17 cellular contexts compared by ENCODE assay signal in the genomic region with DNA sequence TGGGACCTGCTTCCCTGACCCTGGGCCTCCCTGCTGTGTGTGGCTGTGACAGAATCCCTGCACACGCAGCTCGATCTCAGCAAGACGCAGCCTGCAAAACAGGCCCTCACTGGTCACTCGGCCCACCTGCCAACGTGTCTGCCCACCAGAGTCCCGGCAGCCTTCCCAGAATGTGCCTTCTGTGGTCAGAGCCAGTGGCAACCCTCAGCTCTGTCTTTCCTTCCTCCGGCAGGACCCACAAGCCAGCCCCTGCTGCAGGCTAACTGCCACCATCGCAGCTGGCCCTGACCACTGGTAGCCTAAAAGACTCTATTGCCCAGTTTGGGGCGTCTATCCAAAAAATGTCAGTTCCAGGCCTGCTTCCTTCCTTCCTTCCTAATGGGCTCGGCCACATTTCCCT.
"Had no signal": no experiment of that assay in that cellular context is flagged by ENCODE, and none has a peak within 500 bp of the region (broad histone marks: within the 10 kb centered on the region; RNA-seq: fewer than 3 reads in every experiment).

No MANE protein-coding gene starts in this region.

- H3K4me1 Mint-ChIP-seq: activated CD8-positive, alpha-beta memory T cell treated with anti-CD3 and anti-CD28 coated beads, Interleukin-2, amount 10 ng/mL, durations not matched to agents 7 days and 5 days had no signal

- H3K4me3 Mint-ChIP-seq: activated CD4-positive, alpha-beta memory T cell treated with anti-CD3 and anti-CD28 coated beads for 36 hours; activated CD4-positive, alpha-beta T cell treated with anti-CD3 and anti-CD28 coated beads for 36 hours; activated CD8-positive, alpha-beta memory T cell treated with anti-CD3 and anti-CD28 coated beads, Interleukin-2, amount 10 ng/mL, durations not matched to agents 7 days and 5 days; activated naive CD4-positive, alpha-beta T cell treated with anti-CD3 and anti-CD28 coated beads, Interleukin-2, amount 10 ng/mL, durations not matched to agents 7 days and 5 days; naive thymus-derived CD8-positive, alpha-beta T cell had no signal

- H3K27me3 ChIP-seq: esophagus muscularis mucosa, hepatocyte had no signal

- DNase-seq: activated CD4-positive, alpha-beta memory T cell treated with anti-CD3 and anti-CD28 coated beads for 36 hours; activated CD4-positive, alpha-beta T cell treated with anti-CD3 and anti-CD28 coated beads for 36 hours; activated CD8-positive, alpha-beta memory T cell treated with anti-CD3 and anti-CD28 coated beads, Interleukin-2, amount 10 ng/mL, durations not matched to agents 7 days and 5 days; activated naive CD4-positive, alpha-beta T cell treated with anti-CD3 and anti-CD28 coated beads, Interleukin-2, amount 10 ng/mL, durations not matched to agents 7 days and 5 days; activated T-cell treated with anti-CD3 and anti-CD28 coated beads, Interleukin-2, amount 50 U/mL, for 1 hour; cortex of kidney; effector CD4-positive, alpha-beta T cell; mucosa of descending colon; naive thymus-derived CD8-positive, alpha-beta T cell; right cardiac atrium; WERI-Rb-1 had no signal

- H3K27ac Mint-ChIP-seq: activated CD4-positive, alpha-beta memory T cell treated with anti-CD3 and anti-CD28 coated beads for 36 hours; activated CD4-positive, alpha-beta T cell treated with anti-CD3 and anti-CD28 coated beads for 36 hours; activated CD8-positive, alpha-beta memory T cell treated with anti-CD3 and anti-CD28 coated beads, Interleukin-2, amount 10 ng/mL, durations not matched to agents 7 days and 5 days; activated naive CD4-positive, alpha-beta T cell treated with anti-CD3 and anti-CD28 coated beads, Interleukin-2, amount 10 ng/mL, durations not matched to agents 7 days and 5 days; activated T-helper 2 cell treated with anti-CD3 and anti-CD28 coated beads, Interferon-gamma antibody, Interleukin-2, Interleukin-4, amounts not matched to agents 10 μg/mL and 5 μg/mL and 100 μg/mL, durations not matched to agents 14 hours and 24 hours and 36 hours; progenitor cell of endocrine pancreas had no signal

- H3K27me3 Mint-ChIP-seq: activated CD4-positive, alpha-beta memory T cell treated with anti-CD3 and anti-CD28 coated beads for 36 hours; activated CD4-positive, alpha-beta T cell treated with anti-CD3 and anti-CD28 coated beads for 36 hours; activated CD8-positive, alpha-beta memory T cell treated with anti-CD3 and anti-CD28 coated beads, Interleukin-2, amount 10 ng/mL, durations not matched to agents 7 days and 5 days; naive thymus-derived CD8-positive, alpha-beta T cell; progenitor cell of endocrine pancreas had no signal

- H3K79me2 ChIP-seq: hepatocyte had no signal

- H3K36me3 Mint-ChIP-seq: activated CD4-positive, alpha-beta memory T cell treated with anti-CD3 and anti-CD28 coated beads for 36 hours; activated CD8-positive, alpha-beta memory T cell treated with anti-CD3 and anti-CD28 coated beads, Interleukin-2, amount 10 ng/mL, durations not matched to agents 7 days and 5 days; activated naive CD4-positive, alpha-beta T cell treated with anti-CD3 and anti-CD28 coated beads, Interleukin-2, amount 10 ng/mL, durations not matched to agents 7 days and 5 days; naive thymus-derived CD8-positive, alpha-beta T cell had no signal

- H3K36me3 ChIP-seq: esophagus muscularis mucosa, thoracic aorta, WERI-Rb-1 had no signal

- H3K9me3 Mint-ChIP-seq: activated CD4-positive, alpha-beta memory T cell treated with anti-CD3 and anti-CD28 coated beads for 36 hours; activated naive CD4-positive, alpha-beta T cell treated with anti-CD3 and anti-CD28 coated beads, Interleukin-2, amount 10 ng/mL, durations not matched to agents 7 days and 5 days; activated T-helper 2 cell treated with anti-CD3 and anti-CD28 coated beads, Interferon-gamma antibody, Interleukin-2, Interleukin-4, amounts not matched to agents 10 μg/mL and 5 μg/mL and 100 μg/mL, durations not matched to agents 14 hours and 24 hours and 36 hours; naive thymus-derived CD8-positive, alpha-beta T cell had no signal

- H3K4me3 ChIP-seq: esophagus muscularis mucosa, hepatocyte, mucosa of descending colon, thoracic aorta had no signal

- H3K4me2 ChIP-seq: hepatocyte had no signal

- H3K9me3 ChIP-seq: esophagus muscularis mucosa, mucosa of descending colon, thoracic aorta had no signal

- ATAC-seq: activated CD4-positive, alpha-beta T cell treated with anti-CD3 and anti-CD28 coated beads for 36 hours; activated CD8-positive, alpha-beta memory T cell treated with anti-CD3 and anti-CD28 coated beads, Interleukin-2, amount 10 ng/mL, durations not matched to agents 7 days and 5 days; left lobe of liver; mucosa of descending colon; naive thymus-derived CD8-positive, alpha-beta T cell; right cardiac atrium had no signal

- H2AFZ ChIP-seq: hepatocyte had no signal

- H3K27ac ChIP-seq: esophagus muscularis mucosa, hepatocyte, WERI-Rb-1 had no signal
